Comparison of ENCODE assay signal across 12 cellular contexts in genomic region chr13:106796280-106797047, GRCh38.
A peak's percentile ranks its signal among the peaks of the same experiment; 100 is the strongest.
DNase-seq lines count a peak whose midpoint lies in the region; ATAC-seq and TF ChIP-seq lines count a peak whose summit lies in the region.
"Had no signal": no experiment of that assay in that cellular context is flagged by ENCODE, and none has a peak within 500 bp of the region (broad histone marks: within the 10 kb centered on the region; RNA-seq: fewer than 3 reads in every experiment).

No MANE protein-coding gene starts in this region.

- H3K4me1 ChIP-seq in HUES48 (ENCODE audit: control insufficient read depth, insufficient read depth, low read length) (peaks cover 22% of the 10 kb centered on the region), PC-3 (ENCODE audit: insufficient read depth, low read length) (no peaks in the 10 kb centered on the region; the same call in 1 of the 2 replicates)
- H3K4me1 ChIP-seq: A549 had no signal

- peak overlapping the region; percentile 68 for H3K4me3 Mint-ChIP-seq in dendritic cell treated with granulocyte-macrophage colony-stimulating factor and Interleukin-4, amounts not matched to agents 40 ng/mL and 50 ng/mL, for 4 days
- H3K4me3 Mint-ChIP-seq in progenitor cell of endocrine pancreas (ENCODE audit: low read depth) = peak overlapping the region; percentile 18

- no peak for ATAC-seq in PC-3
- ATAC-seq: A549 had no signal

- no peaks in the 10 kb centered on the region for H3K36me3 Mint-ChIP-seq in dendritic cell treated with granulocyte-macrophage colony-stimulating factor and Interleukin-4, amounts not matched to agents 40 ng/mL and 50 ng/mL, for 4 days (ENCODE audit: low read depth)
- H3K36me3 Mint-ChIP-seq in progenitor cell of endocrine pancreas (ENCODE audit: insufficient read depth) = no peaks in the 10 kb centered on the region

- H3K36me3 ChIP-seq in HUES48 (ENCODE audit: control insufficient read depth, insufficient read depth, low read length) = no peaks in the 10 kb centered on the region
- no peaks in the 10 kb centered on the region for H3K36me3 ChIP-seq in PC-3 (ENCODE audit: low read depth, low read length)

- H3K27ac Mint-ChIP-seq in dendritic cell treated with granulocyte-macrophage colony-stimulating factor and Interleukin-4, amounts not matched to agents 40 ng/mL and 50 ng/mL, for 4 days = peak overlapping the region; percentile 1
- H3K27ac Mint-ChIP-seq in progenitor cell of endocrine pancreas = no peak overlapping the region

- no peak overlapping the region for H3K4me2 ChIP-seq in PC-3 (ENCODE audit: low read length)
- H3K4me2 ChIP-seq: A549 had no signal

- H3K4me3 ChIP-seq in HUES48 (ENCODE audit: low read depth, low read length) (peak overlapping the region; percentile 41), PC-3 (ENCODE audit: low read length) (no peak overlapping the region)
- H3K4me3 ChIP-seq: A549 had no signal

- no TSS peak for BruUV-seq in PC-3 (replicated peaks; lab: Mats Ljungman, UMichigan)

- H3K9me3 ChIP-seq in HUES48 (ENCODE audit: control insufficient read depth, insufficient read depth, low read length) = no peaks in the 10 kb centered on the region
- no peaks in the 10 kb centered on the region for H3K9me3 ChIP-seq in PC-3 (ENCODE audit: low read length)
- H3K9me3 ChIP-seq: A549 had no signal

- no peaks in the 10 kb centered on the region for H3K27me3 Mint-ChIP-seq in dendritic cell treated with granulocyte-macrophage colony-stimulating factor and Interleukin-4, amounts not matched to agents 40 ng/mL and 50 ng/mL, for 4 days
- peaks cover 42% of the 10 kb centered on the region for H3K27me3 Mint-ChIP-seq in progenitor cell of endocrine pancreas

- H3K27ac ChIP-seq in HUES48 (ENCODE audit: low read depth, low read length) (peak overlapping the region; percentile 99), PC-3 (ENCODE audit: low read length) (no peak overlapping the region)
- H3K27ac ChIP-seq: A549 had no signal

- no peaks in the 10 kb centered on the region for H3K4me1 Mint-ChIP-seq in dendritic cell treated with granulocyte-macrophage colony-stimulating factor and Interleukin-4, amounts not matched to agents 40 ng/mL and 50 ng/mL, for 4 days (ENCODE audit: low read depth)
- H3K4me1 Mint-ChIP-seq in progenitor cell of endocrine pancreas (ENCODE audit: low read depth) = peaks cover 16% of the 10 kb centered on the region

- H4K20me1 ChIP-seq in PC-3 (ENCODE audit: low read length) = no peaks in the 10 kb centered on the region

- H2AFZ ChIP-seq in PC-3 (ENCODE audit: low read length) = no peak overlapping the region

- H3K9me3 Mint-ChIP-seq in dendritic cell treated with granulocyte-macrophage colony-stimulating factor and Interleukin-4, amounts not matched to agents 40 ng/mL and 50 ng/mL, for 4 days = no peaks in the 10 kb centered on the region
- H3K9me3 Mint-ChIP-seq in progenitor cell of endocrine pancreas (ENCODE audit: low read depth) = no peaks in the 10 kb centered on the region

- intact Hi-C loops in dendritic cell treated with granulocyte-macrophage colony-stimulating factor and Interleukin-4, amounts not matched to agents 40 ng/mL and 50 ng/mL, for 4 days (cut with micrococcal nuclease) = no loop called here
- intact Hi-C loops in PC-3 (cut with micrococcal nuclease) = no loop called here

- no peaks in the 10 kb centered on the region for H3K79me2 ChIP-seq in PC-3 (ENCODE audit: low read length)

- DNase-seq in NCI-H2171 treated with DMSO at 0.1 percent for 48 hours (lab: John Stamatoyannopoulos, UW) = peak; percentile 15
- DNase-seq in NCI-H2171 (lab: John Stamatoyannopoulos, UW) = no peak
- DNase-seq in progenitor cell of endocrine pancreas (ENCODE audit: low spot score, unreplicated experiment) = no peak
- no peak for DNase-seq in medulla oblongata (ENCODE audit: extremely low spot score)
- no peak for DNase-seq in PC-3
- DNase-seq in superior temporal gyrus (ENCODE audit: extremely low spot score) = no peak
- DNase-seq: amniotic stem cell; NK-92 treated with Interleukin-12 subunit alpha and Interleukin-12 subunit beta, amount 100 ng/mL, for 24 hours; occipital lobe had no signal

- H3K27me3 ChIP-seq in HUES48 (ENCODE audit: control insufficient read depth, insufficient read depth, low read length) (peaks cover 20% of the 10 kb centered on the region), PC-3 (ENCODE audit: low read length) (peaks cover 23% of the 10 kb centered on the region; the same call in 1 of the 2 replicates)

- CTCF ChIA-PET in PC-3 (lab: Charles Lee) = no interaction called here

- POLR2A ChIA-PET in PC-3 (lab: Charles Lee; ENCODE audit: unreplicated experiment) = no interaction called here

- H3K9ac ChIP-seq in HUES48 (ENCODE audit: low read depth, low read length) (peak overlapping the region; percentile 58), PC-3 (ENCODE audit: low read length) (no peak overlapping the region)

- H3F3A ChIP-seq in PC-3 (ENCODE audit: low read length, unreplicated experiment) = no peaks in the 10 kb centered on the region

- H3K9me2 ChIP-seq in PC-3 (replicated peaks; ENCODE audit: low read length) = no peaks in the 10 kb centered on the region

- TF ChIP-seq CTCF in progenitor cell of endocrine pancreas (IDR thresholded peaks at IDR 0.05; ENCODE audit: unreplicated experiment) (no peak), PC-3 (conservative IDR thresholded peaks at IDR 0.05; ENCODE audit: low read depth, low read length) (no peak)
